23 cellular contexts compared by ENCODE assay signal in the genomic region with DNA sequence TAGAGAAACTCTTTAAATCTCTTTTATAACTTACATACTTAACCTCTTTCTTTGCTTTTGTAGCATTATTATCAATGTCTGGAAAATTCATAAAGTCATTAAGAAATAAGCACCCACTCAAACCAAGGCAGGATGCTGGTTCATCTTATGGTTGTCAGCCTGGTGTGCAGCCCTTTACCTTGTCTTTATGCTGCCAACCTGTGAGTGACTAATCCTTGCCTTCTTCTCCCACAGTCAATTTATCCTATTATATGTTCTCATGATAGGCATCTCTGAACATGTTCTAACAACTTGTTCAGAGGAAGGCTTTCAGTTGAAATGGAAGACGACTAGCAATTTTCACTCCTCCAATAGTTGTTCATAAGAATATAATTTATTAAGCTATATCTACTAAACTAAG.
"Had no signal": no experiment of that assay in that cellular context is flagged by ENCODE, and none has a peak within 500 bp of the region (broad histone marks: within the 10 kb centered on the region; RNA-seq: fewer than 3 reads in every experiment).

No MANE protein-coding gene starts in this region.

- H3K9me3 Mint-ChIP-seq: activated CD4-positive, alpha-beta memory T cell treated with anti-CD3 and anti-CD28 coated beads for 36 hours; activated naive CD8-positive, alpha-beta T cell treated with anti-CD3 and anti-CD28 coated beads, Interleukin-2, amount 10 ng/mL, durations not matched to agents 7 days and 5 days; endodermal cell; immature natural killer cell; natural killer cell had no signal

- H3K36me3 Mint-ChIP-seq: activated CD4-positive, alpha-beta memory T cell treated with anti-CD3 and anti-CD28 coated beads for 36 hours; activated CD8-positive, alpha-beta memory T cell treated with anti-CD3 and anti-CD28 coated beads, Interleukin-2, amount 10 ng/mL, durations not matched to agents 7 days and 5 days; activated naive CD8-positive, alpha-beta T cell treated with anti-CD3 and anti-CD28 coated beads, Interleukin-2, amount 10 ng/mL, durations not matched to agents 7 days and 5 days; immature natural killer cell; natural killer cell had no signal

- ATAC-seq: activated CD8-positive, alpha-beta memory T cell treated with anti-CD3 and anti-CD28 coated beads, Interleukin-2, amount 10 ng/mL, durations not matched to agents 7 days and 5 days; left ventricle myocardium superior; natural killer cell had no signal

- DNase-seq: activated CD4-positive, alpha-beta memory T cell treated with anti-CD3 and anti-CD28 coated beads for 36 hours; activated CD4-positive, alpha-beta T cell treated with anti-CD3 and anti-CD28 coated beads for 1 hour; activated CD8-positive, alpha-beta memory T cell treated with anti-CD3 and anti-CD28 coated beads, Interleukin-2, amount 10 ng/mL, durations not matched to agents 7 days and 5 days; activated effector memory CD4-positive, alpha-beta T cell treated with anti-CD3 and anti-CD28 coated beads, Interleukin-2, amount 50 U/mL, for 16 hours; activated naive CD8-positive, alpha-beta T cell treated with anti-CD3 and anti-CD28 coated beads, Interleukin-2, amount 10 ng/mL, durations not matched to agents 7 days and 5 days; activated T-cell treated with anti-CD3 and anti-CD28 coated beads for 4 hours; amygdala; cortex of kidney; endodermal cell; erythroblast; foreskin melanocyte; immature natural killer cell; kidney glomerular epithelial cell; left ventricle myocardium superior; midbrain; natural killer cell; stomach; T-helper 1 cell; T-helper 9 cell had no signal

- H3K27ac Mint-ChIP-seq: activated CD4-positive, alpha-beta memory T cell treated with anti-CD3 and anti-CD28 coated beads for 36 hours; activated CD8-positive, alpha-beta memory T cell treated with anti-CD3 and anti-CD28 coated beads, Interleukin-2, amount 10 ng/mL, durations not matched to agents 7 days and 5 days; activated naive CD8-positive, alpha-beta T cell treated with anti-CD3 and anti-CD28 coated beads, Interleukin-2, amount 10 ng/mL, durations not matched to agents 7 days and 5 days; endodermal cell; immature natural killer cell; natural killer cell; progenitor cell of endocrine pancreas had no signal

- H3K4me3 ChIP-seq: cardiac muscle cell, stomach, suprapubic skin, tibial nerve had no signal

- H3K4me1 Mint-ChIP-seq: activated naive CD8-positive, alpha-beta T cell treated with anti-CD3 and anti-CD28 coated beads, Interleukin-2, amount 10 ng/mL, durations not matched to agents 7 days and 5 days; immature natural killer cell; natural killer cell had no signal

- H3K4me3 Mint-ChIP-seq: activated CD4-positive, alpha-beta memory T cell treated with anti-CD3 and anti-CD28 coated beads for 36 hours; activated CD8-positive, alpha-beta memory T cell treated with anti-CD3 and anti-CD28 coated beads, Interleukin-2, amount 10 ng/mL, durations not matched to agents 7 days and 5 days; activated naive CD8-positive, alpha-beta T cell treated with anti-CD3 and anti-CD28 coated beads, Interleukin-2, amount 10 ng/mL, durations not matched to agents 7 days and 5 days; endodermal cell; immature natural killer cell; natural killer cell had no signal
